ENCODE assay signal across 8 cellular contexts in genomic region chr7:103279636-103279962, GRCh38. TPM values are rescaled to one million over a fixed set of nuclear protein-coding genes. Genes with fewer than 3 reads are reported as not detected.
A peak's percentile ranks its signal among the peaks of the same experiment; 100 is the strongest.
DNase-seq lines count a peak whose midpoint lies in the region; ATAC-seq and TF ChIP-seq lines count a peak whose summit lies in the region.
"Not testable (repeated sequence)": the region's sequence is repeated elsewhere in the genome, so short reads cannot be mapped to it uniquely, and the experiment has no call there.

No MANE protein-coding gene starts in this region.

- H3K23ac ChIP-seq in mesendoderm (ENCODE audit: low read length), result not testable (repeated sequence)

- H3K9me3 ChIP-seq in esophagus muscularis mucosa, result not testable (repeated sequence)

- not testable (repeated sequence) for H3K9me3 Mint-ChIP-seq in activated T-cell treated with anti-CD3 and anti-CD28 coated beads, Interleukin-2, amount 50 U/mL, for 24 hours

- not testable (repeated sequence) for H2BK120ac ChIP-seq in mesendoderm (ENCODE audit: low read depth, low read length)

- not testable (repeated sequence) for H3K79me2 ChIP-seq in mesendoderm (ENCODE audit: control insufficient read depth, insufficient read depth, low read length)

- DNase-seq in DMS79 (lab: John Stamatoyannopoulos, UW), result peak; percentile 23
- DNase-seq in NCI-H524 (lab: John Stamatoyannopoulos, UW), result peak; percentile 28 to 64
- not testable (repeated sequence) for DNase-seq in activated T-cell treated with anti-CD3 and anti-CD28 coated beads, Interleukin-2, amount 50 U/mL, for 24 hours; esophagus muscularis mucosa (ENCODE audit: extremely low spot score); stimulated activated naive CD8-positive, alpha-beta T cell treated with anti-CD3 and anti-CD28 coated beads, Interleukin-15, Interleukin-2, amounts not matched to agents 100 U/mL and 50 U/mL, for 24 hours
- DNase-seq in mesendoderm, result peak; percentile 42

- peak overlapping the region; percentile 41 to 75 (median 58) for H3K27ac ChIP-seq in esophagus muscularis mucosa (replicated peaks in 1 of 4)
- not testable (repeated sequence) for H3K27ac ChIP-seq in mesendoderm (ENCODE audit: low read depth, low read length)

- H3K4me3 Mint-ChIP-seq in activated T-cell treated with anti-CD3 and anti-CD28 coated beads, Interleukin-2, amount 50 U/mL, for 24 hours, result peak overlapping the region; percentile 93

- WGBS in esophagus muscularis mucosa, result under 1% methylated on average over 12 of the region's 12 CpGs
- WGBS in mesendoderm (ENCODE audit: extremely low coverage, insufficient coverage, low lambda C conversion rate), result no CpG with 5 or more reads among the region's 12 CpGs

- intact Hi-C loops in esophagus muscularis mucosa (cut with DNase I), result not testable (repeated sequence)

- ATAC-seq in GM21529 (IDR thresholded peaks at IDR 0.05; ENCODE audit: unreplicated experiment) (peak; percentile 47), HG03432 (IDR thresholded peaks at IDR 0.05; ENCODE audit: unreplicated experiment) (peak; percentile 44)
- ATAC-seq in stimulated activated naive CD8-positive, alpha-beta T cell treated with anti-CD3 and anti-CD28 coated beads, Interleukin-15, Interleukin-2, amounts not matched to agents 100 U/mL and 50 U/mL, for 24 hours, result peak; percentile 28

- not testable (repeated sequence) for TF ChIP-seq POLR2A in esophagus muscularis mucosa (IDR thresholded peaks at IDR 0.05; ENCODE audit: low read depth)

- not testable (repeated sequence) for H3K27me3 Mint-ChIP-seq in activated T-cell treated with anti-CD3 and anti-CD28 coated beads, Interleukin-2, amount 50 U/mL, for 24 hours

- H2BK15ac ChIP-seq in mesendoderm (replicated peaks; ENCODE audit: low read depth), result not testable (repeated sequence)

- H3K27ac Mint-ChIP-seq in activated T-cell treated with anti-CD3 and anti-CD28 coated beads, Interleukin-2, amount 50 U/mL, for 24 hours, result peak overlapping the region; percentile 98

- not testable (repeated sequence) for H2AK5ac ChIP-seq in mesendoderm (ENCODE audit: low read length)

- not testable (repeated sequence) for H3K18ac ChIP-seq in mesendoderm (ENCODE audit: low read length)

- not testable (repeated sequence) for TF ChIP-seq EP300 in esophagus muscularis mucosa (IDR thresholded peaks at IDR 0.05)

- H3K27me3 ChIP-seq in esophagus muscularis mucosa; mesendoderm (ENCODE audit: insufficient read depth, low read length, poor library complexity): not testable (repeated sequence)

- H3K4me1 Mint-ChIP-seq in activated T-cell treated with anti-CD3 and anti-CD28 coated beads, Interleukin-2, amount 50 U/mL, for 24 hours (ENCODE audit: low read depth), result peaks cover 28% of the 10 kb centered on the region

- H3K4me3 ChIP-seq in esophagus muscularis mucosa, result peak overlapping the region; percentile 62 to 67 (median 63)
- not testable (repeated sequence) for H3K4me3 ChIP-seq in mesendoderm (ENCODE audit: low read length)

- H3K56ac ChIP-seq in mesendoderm (ENCODE audit: low read length), result peak overlapping the region; percentile 67

- peaks cover 4 to 22% (median 16%) of the 10 kb centered on the region in 4 donors for H3K4me1 ChIP-seq in esophagus muscularis mucosa
- H3K4me1 ChIP-seq in mesendoderm (ENCODE audit: control insufficient read depth, low read depth, low read length), result not testable (repeated sequence)

- not testable (repeated sequence) for H4K5ac ChIP-seq in mesendoderm (ENCODE audit: low read length)

- peak overlapping the region; percentile 23 for H3K4me2 ChIP-seq in mesendoderm (ENCODE audit: low read length)

- H3K36me3 ChIP-seq in esophagus muscularis mucosa; mesendoderm (ENCODE audit: control insufficient read depth, insufficient read depth, low read length): not testable (repeated sequence)

- not testable (repeated sequence) for TF ChIP-seq CTCF in esophagus muscularis mucosa (IDR thresholded peaks at IDR 0.05)

- H3K4ac ChIP-seq in mesendoderm (ENCODE audit: low read depth, low read length), result not testable (repeated sequence)

- peaks cover 25% of the 10 kb centered on the region for H3K36me3 Mint-ChIP-seq in activated T-cell treated with anti-CD3 and anti-CD28 coated beads, Interleukin-2, amount 50 U/mL, for 24 hours (ENCODE audit: low read depth)

- not testable (repeated sequence) for H2BK5ac ChIP-seq in mesendoderm (ENCODE audit: low read length)

- H3K79me1 ChIP-seq in mesendoderm (ENCODE audit: low read length), result not testable (repeated sequence)

- not testable (repeated sequence) for H4K8ac ChIP-seq in mesendoderm (ENCODE audit: low read depth, low read length)

- H3K9ac ChIP-seq in mesendoderm (ENCODE audit: low read length), result peak overlapping the region; percentile 37

RNA-seq across cellular contexts. Expression of gene PMPCB, which starts 17.6 kb away (rescaled TPM):
- 10 to 100 TPM; 48.9 to 59.6 (median 50.6) TPM for total RNA-seq in esophagus muscularis mucosa
- polyA plus RNA-seq in mesendoderm (2013, experiment 1 of 2), result 59.0 TPM
- polyA plus RNA-seq in mesendoderm (2013, experiment 2 of 2), result 60.1 TPM
